Comparison of ENCODE assay signal across 30 cellular contexts in genomic region chr2:44789446-44789845, GRCh38.
"Had no signal": no experiment of that assay in that cellular context is flagged by ENCODE, and none has a peak within 500 bp of the region (broad histone marks: within the 10 kb centered on the region; RNA-seq: fewer than 3 reads in every experiment).

No MANE protein-coding gene starts in this region.

- ATAC-seq: Panc1 had no signal

- H3K36me3 ChIP-seq: brain microvascular endothelial cell, cardiac muscle cell, SJCRH30 had no signal

- DNase-seq: activated B cell treated with CpG ODN at 0.5 μM for 24 hours; activated CD4-positive, alpha-beta memory T cell treated with anti-CD3 and anti-CD28 coated beads for 36 hours; activated CD4-positive, alpha-beta T cell treated with anti-CD3 and anti-CD28 coated beads for 4 hours; activated CD4-positive, alpha-beta T cell treated with anti-CD3 and anti-CD28 coated beads, Interleukin-2, amount 50 U/mL, for 1 hour; activated CD4-positive, CD25-positive, alpha-beta regulatory T cell treated with anti-CD3 and anti-CD28 coated beads, Interleukin-2, amount 50 U/mL, for 72 hours; activated CD8-positive, alpha-beta memory T cell treated with anti-CD3 and anti-CD28 coated beads, Interleukin-2, amount 50 U/mL, for 48 hours; activated effector memory CD4-positive, alpha-beta T cell treated with Interleukin-2 at 50 U/mL for 16 hours; activated naive CD4-positive, alpha-beta T cell treated with anti-CD3 and anti-CD28 coated beads, Interleukin-2, amount 50 U/mL, for 16 hours; activated naive CD8-positive, alpha-beta T cell treated with anti-CD3 and anti-CD28 coated beads for 36 hours; activated T-cell treated with anti-CD3 and anti-CD28 coated beads, Interleukin-2, amount 50 U/mL, for 48 hours; amniotic stem cell; aorta; brain microvascular endothelial cell; NCI-H1092 treated with DMSO at 0.1 percent for 48 hours; NCI-H1417; NCI-H146; NCI-H187; NCI-H2029 treated with DMSO at 0.1 percent for 48 hours; NCI-H2171 treated with DMSO at 0.1 percent for 48 hours; NCI-H2227 treated with DMSO at 0.1 percent for 48 hours; NCI-H446; NCI-H510A treated with DMSO at 0.1 percent for 48 hours; NCI-H526 treated with DMSO at 0.1 percent for 48 hours; SHP77; SJCRH30 had no signal

- H3K36me3 Mint-ChIP-seq: activated CD4-positive, alpha-beta memory T cell treated with anti-CD3 and anti-CD28 coated beads for 36 hours; activated naive CD8-positive, alpha-beta T cell treated with anti-CD3 and anti-CD28 coated beads for 36 hours had no signal

- H3K4me3 Mint-ChIP-seq: activated B cell treated with CpG ODN at 0.5 μM for 24 hours; activated CD4-positive, alpha-beta memory T cell treated with anti-CD3 and anti-CD28 coated beads for 36 hours; activated naive CD8-positive, alpha-beta T cell treated with anti-CD3 and anti-CD28 coated beads for 36 hours; T-helper 1 cell treated with Interleukin-12 subunit alpha and Interleukin-12 subunit beta and Interleukin-4 antibody, amounts not matched to agents 30 μg/mL and 1 μg/mL, for 36 hours; T-helper 2 cell treated with Interferon-gamma antibody and Interleukin-4, amounts not matched to agents 5 μg/mL and 100 μg/mL, for 36 hours had no signal

- H3K4me1 Mint-ChIP-seq: activated B cell treated with CpG ODN at 0.5 μM for 24 hours; activated naive CD8-positive, alpha-beta T cell treated with anti-CD3 and anti-CD28 coated beads for 36 hours had no signal

- H3K4me1 ChIP-seq: SJCRH30 had no signal

- H3K27ac ChIP-seq: brain microvascular endothelial cell, cardiac muscle cell, SJCRH30, SK-N-MC had no signal

- H3K4me3 ChIP-seq: cardiac muscle cell, SJCRH30, SK-N-MC had no signal

- H3K9me3 Mint-ChIP-seq: activated B cell treated with CpG ODN at 0.5 μM for 24 hours; T-helper 1 cell treated with Interleukin-12 subunit alpha and Interleukin-12 subunit beta and Interleukin-4 antibody, amounts not matched to agents 30 μg/mL and 1 μg/mL, for 36 hours had no signal

- H3K27ac Mint-ChIP-seq: activated B cell treated with CpG ODN at 0.5 μM for 24 hours; activated CD4-positive, alpha-beta memory T cell treated with anti-CD3 and anti-CD28 coated beads for 36 hours; activated naive CD8-positive, alpha-beta T cell treated with anti-CD3 and anti-CD28 coated beads for 36 hours; T-helper 1 cell treated with Interleukin-12 subunit alpha and Interleukin-12 subunit beta and Interleukin-4 antibody, amounts not matched to agents 30 μg/mL and 1 μg/mL, for 36 hours; T-helper 2 cell treated with Interferon-gamma antibody and Interleukin-4, amounts not matched to agents 5 μg/mL and 100 μg/mL, for 36 hours had no signal

- H3K27me3 ChIP-seq: SJCRH30 had no signal
